Comparison of ENCODE assay signal across 1 cellular context in the genomic region with DNA sequence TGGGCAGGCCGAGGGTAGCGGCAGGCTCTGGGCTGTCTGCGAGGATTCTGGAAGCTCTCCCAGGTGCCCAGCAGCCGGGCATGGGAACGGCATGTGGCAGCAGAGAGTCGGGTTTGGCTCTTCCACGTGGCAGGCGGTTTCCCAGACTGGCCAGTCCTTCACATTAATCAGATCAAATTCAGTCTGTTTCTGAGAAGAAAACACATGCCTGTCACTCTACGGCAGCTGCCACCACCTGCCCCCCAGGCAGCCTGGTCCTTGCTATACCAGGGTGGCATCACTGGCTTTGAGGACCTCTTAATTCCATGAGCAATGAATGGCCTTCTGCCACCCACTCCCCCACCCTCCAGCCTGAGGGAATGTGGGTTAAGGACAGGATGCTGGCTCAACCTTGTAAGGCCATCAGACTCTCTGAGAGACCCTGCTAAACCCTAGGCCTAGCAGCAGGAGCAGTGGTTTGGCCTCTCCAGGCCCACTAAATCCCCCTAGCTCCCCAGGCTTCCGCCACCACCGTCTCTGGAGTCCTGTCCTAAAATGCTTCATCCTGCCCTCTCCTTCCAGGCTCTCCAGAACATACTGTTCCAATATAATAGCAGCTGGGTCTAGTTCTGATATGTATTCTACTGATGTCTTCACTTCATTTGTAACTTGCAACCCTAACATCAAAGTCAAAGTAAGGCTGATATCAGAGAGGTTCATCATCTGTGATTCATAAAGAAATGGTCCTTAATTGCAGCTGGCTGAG.
TF ChIP-seq lines count a peak whose summit lies in the region.

No MANE protein-coding gene starts in this region.

TF ChIP-seq in SK-N-SH treated with all-trans-retinoic acid at 6 μM for 48 hours, 23 proteins besides CTCF, POLR2A, EP300 and RAD21 (continued from another document):
- TF ChIP-seq, protein P1, sequence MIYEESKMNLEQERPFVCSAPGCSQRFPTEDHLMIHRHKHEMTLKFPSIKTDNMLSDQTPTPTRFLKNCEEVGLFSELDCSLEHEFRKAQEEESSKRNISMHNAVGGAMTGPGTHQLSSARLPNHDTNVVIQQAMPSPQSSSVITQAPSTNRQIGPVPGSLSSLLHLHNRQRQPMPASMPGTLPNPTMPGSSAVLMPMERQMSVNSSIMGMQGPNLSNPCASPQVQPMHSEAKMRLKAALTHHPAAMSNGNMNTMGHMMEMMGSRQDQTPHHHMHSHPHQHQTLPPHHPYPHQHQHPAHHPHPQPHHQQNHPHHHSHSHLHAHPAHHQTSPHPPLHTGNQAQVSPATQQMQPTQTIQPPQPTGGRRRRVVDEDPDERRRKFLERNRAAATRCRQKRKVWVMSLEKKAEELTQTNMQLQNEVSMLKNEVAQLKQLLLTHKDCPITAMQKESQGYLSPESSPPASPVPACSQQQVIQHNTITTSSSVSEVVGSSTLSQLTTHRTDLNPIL (CRISPR knock-in tag; IDR thresholded peaks at IDR 0.05; ENCODE audit: low read depth), result no peak
- TF ChIP-seq ISL1 (CRISPR knock-in tag; IDR thresholded peaks at IDR 0.05), result no peak
- TF ChIP-seq ARNTL (CRISPR knock-in tag; IDR thresholded peaks at IDR 0.05; ENCODE audit: borderline replicate concordance, low read depth), result no peak
- TF ChIP-seq ESRRG (CRISPR knock-in tag; IDR thresholded peaks at IDR 0.05), result no peak
- no peak for TF ChIP-seq TOX (CRISPR knock-in tag; IDR thresholded peaks at IDR 0.05; ENCODE audit: borderline replicate concordance)
- TF ChIP-seq TCF4 (CRISPR knock-in tag; IDR thresholded peaks at IDR 0.05; ENCODE audit: borderline replicate concordance), result no peak
- TF ChIP-seq ZNF565 (CRISPR knock-in tag; conservative IDR thresholded peaks at IDR 0.05; ENCODE audit: low read depth), result no peak
